In genomic region chr6:27785297-27785696, GRCh38 we compare ENCODE assay signal across 16 cellular contexts.
"Had no signal": no experiment of that assay in that cellular context is flagged by ENCODE, and none has a peak within 500 bp of the region (broad histone marks: within the 10 kb centered on the region; RNA-seq: fewer than 3 reads in every experiment).

No MANE protein-coding gene starts in this region.

- H3K4me1 ChIP-seq: esophagus squamous epithelium, foreskin keratinocyte had no signal

- H3K36me3 Mint-ChIP-seq: natural killer cell; stimulated activated naive B cell treated with anti-CD40 and anti-IgM and Interleukin-4, amounts not matched to agents 10 μg/mL and 1 μg/mL and 100 μg/mL, for 72 hours; type B pancreatic cell had no signal

- H3K36me3 ChIP-seq: esophagus squamous epithelium, thoracic aorta had no signal

- H3K27ac ChIP-seq: esophagus squamous epithelium, foreskin keratinocyte, skin epidermis, thoracic aorta had no signal

- H3K4me1 Mint-ChIP-seq: natural killer cell; neural crest cell; stimulated activated naive B cell treated with anti-CD40 and anti-IgM and Interleukin-4, amounts not matched to agents 10 μg/mL and 1 μg/mL and 100 μg/mL, for 72 hours; stimulated activated naive CD8-positive, alpha-beta T cell treated with anti-CD3 and anti-CD28 coated beads, Interleukin-15, amount 100 ng/mL, for 72 hours had no signal

- H3K4me3 ChIP-seq: esophagus squamous epithelium, skin epidermis, thoracic aorta had no signal

- H3K9me3 ChIP-seq: esophagus squamous epithelium, thoracic aorta had no signal

- H3K9me3 Mint-ChIP-seq: natural killer cell; neural crest cell; stimulated activated naive B cell treated with anti-CD40 and anti-IgM and Interleukin-4, amounts not matched to agents 10 μg/mL and 1 μg/mL and 100 μg/mL, for 72 hours; stimulated activated naive CD8-positive, alpha-beta T cell treated with anti-CD3 and anti-CD28 coated beads, Interleukin-15, amount 100 ng/mL, for 72 hours; type B pancreatic cell had no signal

- H3K4me3 Mint-ChIP-seq: natural killer cell; neural crest cell; stimulated activated naive B cell treated with anti-CD40 and anti-IgM and Interleukin-4, amounts not matched to agents 10 μg/mL and 1 μg/mL and 100 μg/mL, for 72 hours; stimulated activated naive CD8-positive, alpha-beta T cell treated with anti-CD3 and anti-CD28 coated beads, Interleukin-15, amount 100 ng/mL, for 72 hours; type B pancreatic cell had no signal

- DNase-seq: dermis blood vessel endothelial cell; esophagus squamous epithelium; foreskin keratinocyte; mesendoderm; natural killer cell; posterior cingulate gyrus; stimulated activated CD4-positive, alpha-beta T cell treated with anti-CD3 and anti-CD28 coated beads, Interleukin-2, amount 100 ng/mL, for 24 hours; stimulated activated CD4-positive, alpha-beta T cell treated with anti-CD3 and anti-CD28 coated beads, Interleukin-4, amount 100 ng/mL, for 4 hours; stimulated activated naive B cell treated with anti-CD40 and anti-IgM and Interleukin-4, amounts not matched to agents 10 μg/mL and 1 μg/mL and 100 μg/mL, for 72 hours; stimulated activated naive CD8-positive, alpha-beta T cell treated with anti-CD3 and anti-CD28 coated beads, Interleukin-15, amount 100 ng/mL, for 72 hours; substantia nigra had no signal

- H3K27ac Mint-ChIP-seq: natural killer cell; stimulated activated naive B cell treated with anti-CD40 and anti-IgM and Interleukin-4, amounts not matched to agents 10 μg/mL and 1 μg/mL and 100 μg/mL, for 72 hours; stimulated activated naive CD8-positive, alpha-beta T cell treated with anti-CD3 and anti-CD28 coated beads, Interleukin-15, amount 100 ng/mL, for 72 hours; type B pancreatic cell had no signal

- H3K27me3 ChIP-seq: foreskin keratinocyte had no signal

- ATAC-seq: foreskin keratinocyte; natural killer cell; sciatic nerve; stimulated activated naive B cell treated with anti-CD40 and anti-IgM and Interleukin-4, amounts not matched to agents 10 μg/mL and 1 μg/mL and 100 μg/mL, for 72 hours; stimulated activated naive CD8-positive, alpha-beta T cell treated with anti-CD3 and anti-CD28 coated beads, Interleukin-15, amount 100 ng/mL, for 72 hours had no signal
